24 cellular contexts compared by ENCODE assay signal in the genomic region with DNA sequence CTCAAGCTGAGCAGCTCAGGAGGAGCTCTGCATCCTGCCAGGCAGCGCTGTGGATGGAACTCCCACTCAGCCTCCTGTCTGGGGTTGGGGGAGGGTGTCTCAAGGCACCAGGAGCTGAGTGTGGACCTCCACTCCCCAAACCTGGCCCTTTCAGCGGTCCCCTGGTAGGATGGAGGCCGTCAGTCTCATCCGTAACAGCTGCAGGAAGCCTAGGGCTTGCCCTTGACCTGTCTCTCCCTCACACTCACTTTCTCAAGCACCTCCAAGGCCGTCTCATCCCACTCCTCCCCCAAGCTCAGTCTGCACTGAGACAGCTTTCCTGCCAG.
"Had no signal": no experiment of that assay in that cellular context is flagged by ENCODE, and none has a peak within 500 bp of the region (broad histone marks: within the 10 kb centered on the region; RNA-seq: fewer than 3 reads in every experiment).

No MANE protein-coding gene starts in this region.

- H3K27me3 Mint-ChIP-seq: activated CD4-positive, alpha-beta T cell treated with anti-CD3 and anti-CD28 coated beads, Interleukin-2, amount 10 ng/mL, durations not matched to agents 24 days and 14 days; dendritic cell treated with granulocyte-macrophage colony-stimulating factor and Interleukin-4, amounts not matched to agents 40 ng/mL and 50 ng/mL, for 4 days had no signal

- H3K36me3 ChIP-seq: ascending aorta, right atrium auricular region, suprapubic skin, tibial nerve had no signal

- H3K27ac ChIP-seq: ascending aorta, epithelial cell of prostate, right atrium auricular region, suprapubic skin, tibial nerve had no signal

- H3K4me3 Mint-ChIP-seq: activated CD4-positive, alpha-beta memory T cell treated with anti-CD3 and anti-CD28 coated beads for 36 hours; activated CD4-positive, alpha-beta T cell treated with anti-CD3 and anti-CD28 coated beads, Interleukin-2, amount 10 ng/mL, durations not matched to agents 24 days and 14 days; activated naive CD8-positive, alpha-beta T cell treated with anti-CD3 and anti-CD28 coated beads, Interleukin-2, amount 10 ng/mL, durations not matched to agents 7 days and 5 days; activated T-cell treated with anti-CD3 and anti-CD28 coated beads, Interleukin-2, amount 50 U/mL, for 72 hours; dendritic cell treated with granulocyte-macrophage colony-stimulating factor and Interleukin-4, amounts not matched to agents 40 ng/mL and 50 ng/mL, for 4 days; naive thymus-derived CD4-positive, alpha-beta T cell; neural crest cell had no signal

- H3K27ac Mint-ChIP-seq: activated CD4-positive, alpha-beta memory T cell treated with anti-CD3 and anti-CD28 coated beads for 36 hours; activated CD4-positive, alpha-beta T cell treated with anti-CD3 and anti-CD28 coated beads, Interleukin-2, amount 10 ng/mL, durations not matched to agents 24 days and 14 days; activated naive CD8-positive, alpha-beta T cell treated with anti-CD3 and anti-CD28 coated beads, Interleukin-2, amount 10 ng/mL, durations not matched to agents 7 days and 5 days; activated T-cell treated with anti-CD3 and anti-CD28 coated beads, Interleukin-2, amount 50 U/mL, for 72 hours; dendritic cell treated with granulocyte-macrophage colony-stimulating factor and Interleukin-4, amounts not matched to agents 40 ng/mL and 50 ng/mL, for 4 days had no signal

- H3K4me3 ChIP-seq: ascending aorta, right atrium auricular region, suprapubic skin, tibial nerve had no signal

- H3K4me1 ChIP-seq: ascending aorta, right atrium auricular region, suprapubic skin, tibial nerve had no signal

- H3K9me3 ChIP-seq: ascending aorta, suprapubic skin, tibial nerve had no signal

- H3K4me1 Mint-ChIP-seq: activated CD4-positive, alpha-beta T cell treated with anti-CD3 and anti-CD28 coated beads, Interleukin-2, amount 10 ng/mL, durations not matched to agents 24 days and 14 days; activated naive CD8-positive, alpha-beta T cell treated with anti-CD3 and anti-CD28 coated beads, Interleukin-2, amount 10 ng/mL, durations not matched to agents 7 days and 5 days; naive thymus-derived CD4-positive, alpha-beta T cell; neural crest cell had no signal

- DNase-seq: activated CD4-positive, alpha-beta memory T cell treated with anti-CD3 and anti-CD28 coated beads for 36 hours; activated CD4-positive, alpha-beta T cell treated with anti-CD3 and anti-CD28 coated beads, Interleukin-2, amount 10 ng/mL, durations not matched to agents 24 days and 14 days; activated CD4-positive, CD25-positive, alpha-beta regulatory T cell treated with anti-CD3 and anti-CD28 coated beads, Interleukin-2, amount 50 U/mL, for 72 hours; activated effector memory CD4-positive, alpha-beta T cell treated with Interleukin-2 at 50 U/mL for 16 hours; activated naive CD4-positive, alpha-beta T cell treated with Interleukin-2 at 50 U/mL for 16 hours; activated naive CD8-positive, alpha-beta T cell treated with anti-CD3 and anti-CD28 coated beads, Interleukin-2, amount 10 ng/mL, durations not matched to agents 7 days and 5 days; activated T-cell treated with anti-CD3 and anti-CD28 coated beads for 4 hours; activated T-cell treated with anti-CD3 and anti-CD28 coated beads, Interleukin-2, amount 50 U/mL, for 72 hours; caudate nucleus; effector CD4-positive, alpha-beta T cell; midbrain; naive thymus-derived CD4-positive, alpha-beta T cell; occipital lobe; stimulated activated CD4-positive, alpha-beta T cell treated with anti-CD3 and anti-CD28 coated beads, Interleukin-15, amount 100 ng/mL, for 24 hours; stimulated activated CD4-positive, alpha-beta T cell treated with anti-CD3 and anti-CD28 coated beads, Interleukin-2, amount 100 ng/mL, for 24 hours; stimulated activated naive CD4-positive, alpha-beta T cell; T-helper 9 cell had no signal

- ATAC-seq: activated T-cell treated with anti-CD3 and anti-CD28 coated beads, Interleukin-2, amount 50 U/mL, for 72 hours; naive thymus-derived CD4-positive, alpha-beta T cell had no signal

- H3K9me3 Mint-ChIP-seq: activated CD4-positive, alpha-beta memory T cell treated with anti-CD3 and anti-CD28 coated beads for 36 hours; activated CD4-positive, alpha-beta T cell treated with anti-CD3 and anti-CD28 coated beads, Interleukin-2, amount 10 ng/mL, durations not matched to agents 24 days and 14 days; activated naive CD8-positive, alpha-beta T cell treated with anti-CD3 and anti-CD28 coated beads, Interleukin-2, amount 10 ng/mL, durations not matched to agents 7 days and 5 days; activated T-cell treated with anti-CD3 and anti-CD28 coated beads, Interleukin-2, amount 50 U/mL, for 72 hours had no signal

- H3K36me3 Mint-ChIP-seq: activated CD4-positive, alpha-beta memory T cell treated with anti-CD3 and anti-CD28 coated beads for 36 hours; activated naive CD8-positive, alpha-beta T cell treated with anti-CD3 and anti-CD28 coated beads, Interleukin-2, amount 10 ng/mL, durations not matched to agents 7 days and 5 days; naive thymus-derived CD4-positive, alpha-beta T cell had no signal

- H3K27me3 ChIP-seq: ascending aorta, right atrium auricular region, tibial nerve had no signal
